Comparison of ENCODE assay signal across 10 cellular contexts in the genomic region with DNA sequence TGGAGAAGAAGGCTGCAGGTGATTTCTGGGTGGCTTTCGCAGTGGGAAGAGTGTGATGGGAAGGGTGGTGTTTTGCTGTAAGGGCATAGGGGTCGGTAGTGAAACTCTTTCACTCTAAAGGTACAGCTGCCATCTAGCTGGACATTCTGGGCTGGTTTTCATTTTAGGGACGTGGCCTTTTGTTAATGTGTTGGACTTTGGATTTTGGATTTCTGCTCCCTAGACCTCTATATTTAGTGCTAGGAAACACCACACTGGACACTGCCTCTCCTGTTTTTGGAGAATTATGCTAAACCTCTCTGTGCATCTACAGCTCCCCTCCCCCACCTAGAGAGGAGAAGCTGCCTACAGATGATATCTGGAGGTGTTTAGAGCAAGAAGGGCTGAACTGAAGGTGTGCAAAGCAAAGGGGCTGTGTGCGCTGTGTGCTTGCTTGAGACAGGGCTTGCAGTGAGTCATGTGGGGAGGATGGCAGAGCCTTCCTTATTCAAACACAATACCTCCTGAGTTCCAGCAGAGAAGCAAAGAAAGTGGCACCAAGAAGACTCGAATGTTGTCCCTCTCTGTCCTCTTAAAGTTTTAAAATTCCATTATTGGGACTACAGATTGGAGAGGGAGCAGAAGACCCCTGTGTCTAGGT. TPM values are rescaled to one million over a fixed set of nuclear protein-coding genes. Genes with fewer than 3 reads are reported as not detected.
DNase-seq lines count a peak whose midpoint lies in the region; ATAC-seq and TF ChIP-seq lines count a peak whose summit lies in the region.
"Had no signal": no experiment of that assay in that cellular context is flagged by ENCODE, and none has a peak within 500 bp of the region (broad histone marks: within the 10 kb centered on the region; RNA-seq: fewer than 3 reads in every experiment).

No MANE protein-coding gene starts in this region.

- peak overlapping the region; percentile 39 to 78 (median 63) for H3K27ac ChIP-seq in body of pancreas
- H3K27ac ChIP-seq in lower lobe of right lung: peak overlapping the region; percentile 83
- peak overlapping the region in 2 of 3 donors; percentile 6 to 33 for H3K27ac ChIP-seq in thyroid gland
- H3K27ac ChIP-seq in prostate gland: no peak overlapping the region

- no peak for TF ChIP-seq CTCF in body of pancreas (IDR thresholded peaks at IDR 0.05)
- no peak for TF ChIP-seq CTCF in lower lobe of right lung (IDR thresholded peaks at IDR 0.05)
- TF ChIP-seq CTCF in thyroid gland (IDR thresholded peaks at IDR 0.05): no peak
- no peak for TF ChIP-seq CTCF in prostate gland (IDR thresholded peaks at IDR 0.05)

- no peaks in the 10 kb centered on the region for H3K27me3 ChIP-seq in body of pancreas
- no peaks in the 10 kb centered on the region for H3K27me3 ChIP-seq in lower lobe of right lung (ENCODE audit: low read depth)
- H3K27me3 ChIP-seq in thyroid gland: no peaks in the 10 kb centered on the region
- no peaks in the 10 kb centered on the region for H3K27me3 ChIP-seq in prostate gland (replicated peaks; ENCODE audit: insufficient read depth)

- H3K9me3 ChIP-seq in body of pancreas (no peaks in the 10 kb centered on the region), lower lobe of right lung (no peaks in the 10 kb centered on the region), thyroid gland (no peaks in the 10 kb centered on the region), prostate gland (no peaks in the 10 kb centered on the region)

- WGBS in body of pancreas, 2 donors: 23 to 29% methylated on average over 4 to 5 of the region's 5 CpGs
- 55 to 77% methylated on average over 5 of the region's 5 CpGs for WGBS in thyroid gland, 2 donors
- WGBS in prostate gland: 52% methylated on average over 5 of the region's 5 CpGs

- H3K4me3 Mint-ChIP-seq in activated naive CD4-positive, alpha-beta T cell treated with anti-CD3 and anti-CD28 coated beads, Interleukin-2, amount 10 ng/mL, durations not matched to agents 7 days and 5 days: peak overlapping the region; percentile 28

- no peak for DNase-seq in activated naive CD4-positive, alpha-beta T cell treated with anti-CD3 and anti-CD28 coated beads, Interleukin-2, amount 10 ng/mL, durations not matched to agents 7 days and 5 days
- no peak for DNase-seq in activated naive CD4-positive, alpha-beta T cell treated with anti-CD3 and anti-CD28 coated beads, Interleukin-2, amount 50 U/mL, for 72 hours (ENCODE audit: low spot score in 2 of 2)
- DNase-seq in body of pancreas (no peak), lower lobe of right lung (no peak), thyroid gland (no peak), prostate gland (ENCODE audit: low spot score) (no peak), NCI-H2081 (lab: John Stamatoyannopoulos, UW) (no peak), left colon (no peak)
- DNase-seq: stimulated activated CD4-positive, alpha-beta T cell treated with anti-CD3 and anti-CD28 coated beads, Interleukin-2, amount 100 ng/mL, for 48 hours had no signal

- H3K9me3 Mint-ChIP-seq in activated naive CD4-positive, alpha-beta T cell treated with anti-CD3 and anti-CD28 coated beads, Interleukin-2, amount 10 ng/mL, durations not matched to agents 7 days and 5 days: no peaks in the 10 kb centered on the region
- H3K9me3 Mint-ChIP-seq in activated naive CD4-positive, alpha-beta T cell treated with anti-CD3 and anti-CD28 coated beads, Interleukin-2, amount 50 U/mL, for 72 hours: no peaks in the 10 kb centered on the region

- intact Hi-C loops in body of pancreas (cut with DNase I): no loop called here
- intact Hi-C loops in lower lobe of right lung (cut with DNase I): no loop called here
- intact Hi-C loops in thyroid gland (cut with DNase I): no loop called here
- intact Hi-C loops in prostate gland (cut with DNase I): no loop called here
- intact Hi-C loops in left colon (cut with DNase I, micrococcal nuclease): no loop called here

- CTCF ChIA-PET in activated naive CD4-positive, alpha-beta T cell treated with anti-CD3 and anti-CD28 coated beads, Interleukin-2, amount 10 ng/mL, durations not matched to agents 7 days and 5 days (lab: Charles Lee): no interaction called here

- H3K36me3 ChIP-seq in body of pancreas (replicated peaks in 1 of 2; ENCODE audit: insufficient read depth in 1 of 2, low read depth in 2 of 2) (no peaks in the 10 kb centered on the region), lower lobe of right lung (no peaks in the 10 kb centered on the region), thyroid gland (no peaks in the 10 kb centered on the region), prostate gland (no peaks in the 10 kb centered on the region)

- H3K4me1 Mint-ChIP-seq in activated naive CD4-positive, alpha-beta T cell treated with anti-CD3 and anti-CD28 coated beads, Interleukin-2, amount 10 ng/mL, durations not matched to agents 7 days and 5 days: peaks cover 22% of the 10 kb centered on the region

- no peaks in the 10 kb centered on the region for H3K36me3 Mint-ChIP-seq in activated naive CD4-positive, alpha-beta T cell treated with anti-CD3 and anti-CD28 coated beads, Interleukin-2, amount 10 ng/mL, durations not matched to agents 7 days and 5 days
- no peaks in the 10 kb centered on the region for H3K36me3 Mint-ChIP-seq in activated naive CD4-positive, alpha-beta T cell treated with anti-CD3 and anti-CD28 coated beads, Interleukin-2, amount 50 U/mL, for 72 hours

- H3K27ac Mint-ChIP-seq in activated naive CD4-positive, alpha-beta T cell treated with anti-CD3 and anti-CD28 coated beads, Interleukin-2, amount 10 ng/mL, durations not matched to agents 7 days and 5 days: peak overlapping the region; percentile 74
- H3K27ac Mint-ChIP-seq in activated naive CD4-positive, alpha-beta T cell treated with anti-CD3 and anti-CD28 coated beads, Interleukin-2, amount 50 U/mL, for 72 hours: no peak overlapping the region

- no peak for ATAC-seq in activated naive CD4-positive, alpha-beta T cell treated with anti-CD3 and anti-CD28 coated beads, Interleukin-2, amount 50 U/mL, for 72 hours
- ATAC-seq in body of pancreas: no peak
- ATAC-seq in lower lobe of right lung: no peak
- no peak for ATAC-seq in left colon
- ATAC-seq: Panc1 had no signal

- peaks cover 47% of the 10 kb centered on the region for H3K4me1 ChIP-seq in body of pancreas
- H3K4me1 ChIP-seq in lower lobe of right lung: no peaks in the 10 kb centered on the region
- H3K4me1 ChIP-seq in thyroid gland: no peaks in the 10 kb centered on the region
- H3K4me1 ChIP-seq in prostate gland (replicated peaks): no peaks in the 10 kb centered on the region

- no peak overlapping the region for H3K4me3 ChIP-seq in body of pancreas
- peak overlapping the region; percentile 63 for H3K4me3 ChIP-seq in lower lobe of right lung
- H3K4me3 ChIP-seq in thyroid gland (replicated peaks in 1 of 3): peak overlapping the region in 1 of 3 donors; percentile 12
- no peak overlapping the region for H3K4me3 ChIP-seq in prostate gland

- H3K27me3 Mint-ChIP-seq in activated naive CD4-positive, alpha-beta T cell treated with anti-CD3 and anti-CD28 coated beads, Interleukin-2, amount 10 ng/mL, durations not matched to agents 7 days and 5 days: peaks cover 36% of the 10 kb centered on the region

- no peak for TF ChIP-seq POLR2A in body of pancreas (IDR thresholded peaks at IDR 0.05)
- no peak for TF ChIP-seq POLR2A in thyroid gland (IDR thresholded peaks at IDR 0.05)
- no peak for TF ChIP-seq POLR2A in prostate gland (IDR thresholded peaks at IDR 0.05)

RNA-seq across cellular contexts. Expression of a gene that starts 47.9 kb away (rescaled TPM):
- total RNA-seq in activated naive CD4-positive, alpha-beta T cell treated with anti-CD3 and anti-CD28 coated beads, Interleukin-2, amount 50 U/mL, for 72 hours: under 1 TPM; 0.27 to 0.43 TPM
- total RNA-seq in body of pancreas (1 to 10 TPM; 6.0 to 9.6 TPM), lower lobe of right lung (36.5 TPM), thyroid gland (10 to 100 TPM; 10.5 to 35.6 (median 16.9) TPM), prostate gland (10 to 100 TPM in 1 of 2 donors, 1 to 10 TPM in 1; 5.6 to 14.3 TPM), left colon (1 to 10 TPM; 1.7 to 2.3 TPM)

Comparison
In these comparisons a context has a peak if more than half of its experiments do, and no peak if none do; other contexts are left out.
1. H3K27ac ChIP-seq: peak in body of pancreas (4 of 4), lower lobe of right lung (single experiment) and thyroid gland (2 of 3); none in prostate gland (0 of 2).